8 cellular contexts compared by ENCODE assay signal in genomic region chr4:54233128-54233696, GRCh38. TPM values are rescaled to one million over a fixed set of nuclear protein-coding genes. Genes with fewer than 3 reads are reported as not detected.
DNase-seq lines count a peak whose midpoint lies in the region; ATAC-seq and TF ChIP-seq lines count a peak whose summit lies in the region.

No MANE protein-coding gene starts in this region.

- H3K4me3 Mint-ChIP-seq in neural crest cell = peak overlapping the region; percentile 87
- H3K4me3 Mint-ChIP-seq in stimulated activated naive CD8-positive, alpha-beta T cell treated with anti-CD3 and anti-CD28 coated beads, Interleukin-15, amount 100 ng/mL, for 72 hours = peak overlapping the region; percentile 81 to 90

- H3K27ac Mint-ChIP-seq in neural crest cell (ENCODE audit: unreplicated experiment) = no peak overlapping the region
- peak overlapping the region in 1 of 2 donors; percentile 56 for H3K27ac Mint-ChIP-seq in stimulated activated naive CD8-positive, alpha-beta T cell treated with anti-CD3 and anti-CD28 coated beads, Interleukin-15, amount 100 ng/mL, for 72 hours

- TF ChIP-seq CTCF in foreskin fibroblast (IDR thresholded peaks at IDR 0.05; ENCODE audit: low read depth, low read length) (peak; percentile 70), neural crest cell (conservative IDR thresholded peaks at IDR 0.05) (peak; percentile 75)

- peak overlapping the region; percentile 82 to 93 for H3K4me3 ChIP-seq in foreskin fibroblast (ENCODE audit: low read depth in 1 of 2, low read length in 2 of 2)

- peaks cover 23% of the 10 kb centered on the region for H3K4me1 Mint-ChIP-seq in neural crest cell
- H3K4me1 Mint-ChIP-seq in stimulated activated naive CD8-positive, alpha-beta T cell treated with anti-CD3 and anti-CD28 coated beads, Interleukin-15, amount 100 ng/mL, for 72 hours = peaks cover 56% of the 10 kb centered on the region

- DNase-seq in DMS79 (lab: John Stamatoyannopoulos, UW) (peak; percentile 33), KG1 (lab: John Stamatoyannopoulos, UW) (peak; percentile 85), SHP77 (lab: John Stamatoyannopoulos, UW) (peak; percentile 87 to 91), foreskin fibroblast (peak; percentile 84 to 95), neural crest cell (ENCODE audit: low read depth, low spot score) (peak; percentile 92)
- DNase-seq in activated effector memory CD4-positive, alpha-beta T cell treated with anti-CD3 and anti-CD28 coated beads, Interleukin-2, amount 50 U/mL, for 16 hours = peak; percentile 89
- DNase-seq in stimulated activated naive CD8-positive, alpha-beta T cell treated with anti-CD3 and anti-CD28 coated beads, Interleukin-15, amount 100 ng/mL, for 72 hours = peak; percentile 85

- ATAC-seq in GM21723 (IDR thresholded peaks at IDR 0.05; ENCODE audit: unreplicated experiment) = peak; percentile 85
- ATAC-seq in stimulated activated naive CD8-positive, alpha-beta T cell treated with anti-CD3 and anti-CD28 coated beads, Interleukin-15, amount 100 ng/mL, for 72 hours = peak; percentile 90

- H3K27me3 Mint-ChIP-seq in neural crest cell (ENCODE audit: low read depth) = peaks cover 88% of the 10 kb centered on the region
- H3K27me3 Mint-ChIP-seq in stimulated activated naive CD8-positive, alpha-beta T cell treated with anti-CD3 and anti-CD28 coated beads, Interleukin-15, amount 100 ng/mL, for 72 hours = peaks cover 86% of the 10 kb centered on the region

- H3K9me3 Mint-ChIP-seq in neural crest cell = peaks cover under 1% of the 10 kb centered on the region
- no peaks in the 10 kb centered on the region for H3K9me3 Mint-ChIP-seq in stimulated activated naive CD8-positive, alpha-beta T cell treated with anti-CD3 and anti-CD28 coated beads, Interleukin-15, amount 100 ng/mL, for 72 hours

- H3K36me3 Mint-ChIP-seq in neural crest cell (ENCODE audit: low read depth) = no peaks in the 10 kb centered on the region

RNA-seq across cellular contexts. Expression of gene PDGFRA, which starts 4.1 kb away (rescaled TPM):
- 1.9 and 2.1 TPM in 2 replicates for total RNA-seq in neural crest cell

Comparison
In these comparisons a context has a peak if more than half of its experiments do, and no peak if none do; other contexts are left out.
1. Peak in every context shown above with its lines: DNase-seq, ATAC-seq and H3K4me3 ChIP-seq.
2. DNase-seq: peak in every context shown above with its lines; median percentile 92 in neural crest cell; 90 in foreskin fibroblast; 89 in SHP77; 89 in activated effector memory CD4-positive, alpha-beta T cell treated with anti-CD3 and anti-CD28 coated beads, Interleukin-2, amount 50 U/mL, for 16 hours; 85 in KG1; 85 in stimulated activated naive CD8-positive, alpha-beta T cell treated with anti-CD3 and anti-CD28 coated beads, Interleukin-15, amount 100 ng/mL, for 72 hours; 33 in DMS79.